1 cellular context compared by ENCODE assay signal in the genomic region with DNA sequence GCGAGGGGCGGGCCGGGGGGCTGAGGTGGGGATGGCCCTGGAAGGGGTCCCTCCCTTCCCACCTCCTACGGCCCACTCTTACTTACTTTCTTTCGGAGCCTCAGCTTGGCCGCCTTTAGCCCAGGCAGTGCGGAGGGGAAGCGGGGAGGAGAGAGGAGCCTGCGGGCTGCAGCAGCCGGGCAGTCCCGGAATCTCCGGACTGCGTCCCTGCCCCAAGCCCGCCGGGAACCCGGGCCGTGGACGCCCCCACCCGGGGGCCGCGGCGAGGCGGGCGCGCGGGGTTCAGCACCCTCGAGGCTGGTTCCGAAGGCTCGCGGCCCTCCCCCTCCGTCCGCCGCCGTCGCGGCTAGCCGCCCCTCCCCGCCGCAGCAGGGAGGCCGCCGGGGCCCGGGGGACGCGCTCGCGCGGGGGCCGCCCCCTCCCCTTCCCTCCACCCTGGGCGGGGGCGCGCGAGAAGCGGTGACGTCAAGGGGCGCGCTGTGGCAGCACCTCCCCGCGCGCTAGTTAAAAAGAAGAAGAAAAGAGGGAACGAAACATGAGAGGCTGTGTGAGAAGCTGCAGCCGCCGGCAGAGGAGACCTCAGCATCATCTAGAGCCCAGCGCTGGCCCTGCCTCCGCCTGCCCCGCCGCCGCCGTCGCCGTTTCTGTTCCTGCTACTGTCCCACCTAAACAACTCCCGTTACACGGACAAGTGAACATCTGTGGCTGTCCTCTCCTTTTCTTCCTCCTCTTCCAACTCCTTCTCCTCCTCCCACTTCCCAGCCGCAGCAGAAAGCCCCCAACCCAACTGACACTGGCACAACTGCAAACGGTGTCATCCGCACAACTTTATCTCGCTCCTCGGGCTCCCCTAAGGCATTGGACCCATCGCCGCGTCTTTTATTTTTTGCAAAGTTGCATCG.
TF ChIP-seq lines count a peak whose summit lies in the region.

A gene with protein sequence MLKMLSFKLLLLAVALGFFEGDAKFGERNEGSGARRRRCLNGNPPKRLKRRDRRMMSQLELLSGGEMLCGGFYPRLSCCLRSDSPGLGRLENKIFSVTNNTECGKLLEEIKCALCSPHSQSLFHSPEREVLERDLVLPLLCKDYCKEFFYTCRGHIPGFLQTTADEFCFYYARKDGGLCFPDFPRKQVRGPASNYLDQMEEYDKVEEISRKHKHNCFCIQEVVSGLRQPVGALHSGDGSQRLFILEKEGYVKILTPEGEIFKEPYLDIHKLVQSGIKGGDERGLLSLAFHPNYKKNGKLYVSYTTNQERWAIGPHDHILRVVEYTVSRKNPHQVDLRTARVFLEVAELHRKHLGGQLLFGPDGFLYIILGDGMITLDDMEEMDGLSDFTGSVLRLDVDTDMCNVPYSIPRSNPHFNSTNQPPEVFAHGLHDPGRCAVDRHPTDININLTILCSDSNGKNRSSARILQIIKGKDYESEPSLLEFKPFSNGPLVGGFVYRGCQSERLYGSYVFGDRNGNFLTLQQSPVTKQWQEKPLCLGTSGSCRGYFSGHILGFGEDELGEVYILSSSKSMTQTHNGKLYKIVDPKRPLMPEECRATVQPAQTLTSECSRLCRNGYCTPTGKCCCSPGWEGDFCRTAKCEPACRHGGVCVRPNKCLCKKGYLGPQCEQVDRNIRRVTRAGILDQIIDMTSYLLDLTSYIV (plus strand): TSS at position 536 of the 902 bp plus-strand sequence. CDS start 520 bp downstream, outside the sequence.

TF ChIP-seq in K562, 482 proteins besides CTCF, POLR2A, EP300 and RAD21 (continued from another document):
- TF ChIP-seq, protein P1, sequence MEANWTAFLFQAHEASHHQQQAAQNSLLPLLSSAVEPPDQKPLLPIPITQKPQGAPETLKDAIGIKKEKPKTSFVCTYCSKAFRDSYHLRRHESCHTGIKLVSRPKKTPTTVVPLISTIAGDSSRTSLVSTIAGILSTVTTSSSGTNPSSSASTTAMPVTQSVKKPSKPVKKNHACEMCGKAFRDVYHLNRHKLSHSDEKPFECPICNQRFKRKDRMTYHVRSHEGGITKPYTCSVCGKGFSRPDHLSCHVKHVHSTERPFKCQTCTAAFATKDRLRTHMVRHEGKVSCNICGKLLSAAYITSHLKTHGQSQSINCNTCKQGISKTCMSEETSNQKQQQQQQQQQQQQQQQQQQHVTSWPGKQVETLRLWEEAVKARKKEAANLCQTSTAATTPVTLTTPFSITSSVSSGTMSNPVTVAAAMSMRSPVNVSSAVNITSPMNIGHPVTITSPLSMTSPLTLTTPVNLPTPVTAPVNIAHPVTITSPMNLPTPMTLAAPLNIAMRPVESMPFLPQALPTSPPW (CRISPR knock-in tag; IDR thresholded peaks at IDR 0.05) = 0 out of 2 replicates have a peak, but pooled peaks have one; percentile 18
